15 cellular contexts compared by ENCODE assay signal in the genomic region with DNA sequence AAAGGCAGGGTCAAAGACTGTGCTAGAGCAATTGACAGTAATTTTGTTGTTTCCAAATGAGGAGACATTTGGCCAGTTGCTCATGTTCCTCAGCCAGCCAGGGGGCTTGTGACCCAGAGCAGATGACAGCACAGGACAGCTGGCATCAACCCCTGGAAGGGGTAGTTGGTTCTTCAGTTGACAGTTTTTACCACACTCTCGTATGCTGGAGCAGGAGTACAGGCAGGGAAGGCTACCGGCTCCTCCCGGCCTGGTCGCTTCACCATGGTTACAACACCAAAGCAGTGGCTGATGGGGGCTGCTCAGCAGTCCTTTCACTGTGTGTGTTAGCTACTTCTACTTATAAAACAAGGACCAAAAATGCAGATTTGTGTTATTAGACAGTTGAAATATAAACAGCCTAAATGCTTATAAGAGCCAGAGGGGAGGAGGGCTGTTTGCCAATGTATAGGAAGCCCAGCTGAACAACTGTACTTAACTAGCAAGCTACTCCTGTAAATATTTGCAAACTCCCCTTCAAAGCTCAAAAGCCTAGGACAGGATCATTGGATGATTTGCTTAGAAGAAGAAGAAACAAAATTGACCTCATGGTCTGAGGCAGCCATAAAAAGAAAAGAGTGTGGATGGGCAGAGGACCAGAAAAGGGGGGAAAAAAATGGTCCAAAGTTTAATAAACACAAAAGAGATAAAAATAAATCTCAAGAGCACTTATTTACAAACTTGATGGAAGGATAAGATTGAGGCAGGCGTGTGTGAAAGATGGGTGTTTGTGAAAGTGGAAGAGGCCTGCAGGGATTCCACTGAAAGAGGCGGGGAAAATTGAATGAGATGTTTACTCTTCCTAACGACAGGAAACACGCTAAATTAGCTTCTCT. TPM values are rescaled to one million over a fixed set of nuclear protein-coding genes. Genes with fewer than 3 reads are reported as not detected.
DNase-seq lines count a peak whose midpoint lies in the region; ATAC-seq and TF ChIP-seq lines count a peak whose summit lies in the region.
"Had no signal": no experiment of that assay in that cellular context is flagged by ENCODE, and none has a peak within 500 bp of the region (broad histone marks: within the 10 kb centered on the region; RNA-seq: fewer than 3 reads in every experiment).

No MANE protein-coding gene starts in this region.

- H3K27ac ChIP-seq in cardiac muscle cell (peak overlapping the region; percentile 76), upper lobe of right lung (peak overlapping the region; percentile 34), endodermal cell (ENCODE audit: low read depth, low read length) (no peak overlapping the region)

- H3K4me1 Mint-ChIP-seq in mesothelial cell of epicardium (peaks cover 14% of the 10 kb centered on the region), endodermal cell (peaks cover 15% of the 10 kb centered on the region)
- H3K4me1 Mint-ChIP-seq: natural killer cell had no signal

- intact Hi-C loops in Right ventricle myocardium superior (cut with DNase I) (no loop called here), upper lobe of right lung (cut with DNase I) (no loop called here)

- peaks cover 35% of the 10 kb centered on the region for H3K4me1 ChIP-seq in cardiac muscle cell (ENCODE audit: low read depth)
- no peaks in the 10 kb centered on the region for H3K4me1 ChIP-seq in upper lobe of right lung
- H3K4me1 ChIP-seq in endodermal cell (ENCODE audit: control insufficient read depth, insufficient read depth, low read length): no peaks in the 10 kb centered on the region

- peaks cover 3% of the 10 kb centered on the region for H3K9me3 Mint-ChIP-seq in mesothelial cell of epicardium
- no peaks in the 10 kb centered on the region for H3K9me3 Mint-ChIP-seq in endodermal cell

- no peak for ATAC-seq in Right ventricle myocardium superior (ENCODE audit: poor library complexity)
- ATAC-seq in upper lobe of right lung: peak; percentile 20
- ATAC-seq: activated CD8-positive, alpha-beta T cell treated with anti-CD3 and anti-CD28 coated beads, Interleukin-2, amount 10 ng/mL, durations not matched to agents 7 days and 5 days; natural killer cell had no signal

- H3K27ac Mint-ChIP-seq in mesothelial cell of epicardium (peak overlapping the region; percentile 30), endodermal cell (no peak overlapping the region)
- H3K27ac Mint-ChIP-seq: activated CD8-positive, alpha-beta T cell treated with anti-CD3 and anti-CD28 coated beads, Interleukin-2, amount 10 ng/mL, durations not matched to agents 7 days and 5 days; natural killer cell had no signal

- DNase-seq in cardiac muscle cell (ENCODE audit: low read depth in 1 of 2, low spot score in 1 of 2): no peak
- DNase-seq in Right ventricle myocardium superior: no peak
- peak; percentile 92 for DNase-seq in SHP77 treated with DMSO at 0.1 percent for 48 hours (lab: John Stamatoyannopoulos, UW)
- DNase-seq in mesothelial cell of epicardium (ENCODE audit: low spot score in 2 of 2, unreplicated experiment in 2 of 2): no peak
- no peak for DNase-seq in upper lobe of right lung
- DNase-seq in mucosa of gallbladder (ENCODE audit: low spot score): no peak
- DNase-seq in HEK293T (ENCODE audit: extremely low spot score): no peak
- DNase-seq in endodermal cell: no peak
- DNase-seq: activated CD8-positive, alpha-beta T cell treated with anti-CD3 and anti-CD28 coated beads, Interleukin-2, amount 10 ng/mL, durations not matched to agents 7 days and 5 days; activated gamma-delta T cell; kidney; MM.1S; natural killer cell; SIG-M5 had no signal

- no peaks in the 10 kb centered on the region for H3K9me3 ChIP-seq in cardiac muscle cell (ENCODE audit: low read depth)
- no peaks in the 10 kb centered on the region for H3K9me3 ChIP-seq in upper lobe of right lung
- H3K9me3 ChIP-seq in endodermal cell (ENCODE audit: control insufficient read depth, low read length): peaks cover 7% of the 10 kb centered on the region

- H3K36me3 Mint-ChIP-seq in mesothelial cell of epicardium: peaks cover 18% of the 10 kb centered on the region
- no peaks in the 10 kb centered on the region for H3K36me3 Mint-ChIP-seq in endodermal cell (ENCODE audit: low read depth)
- H3K36me3 Mint-ChIP-seq: natural killer cell had no signal

- no peak overlapping the region for H3K9ac ChIP-seq in endodermal cell (ENCODE audit: extremely low read depth, low read length, poor library complexity, severe bottlenecking)

- TF ChIP-seq CTCF in cardiac muscle cell (IDR thresholded peaks at IDR 0.05; ENCODE audit: low read depth, low read length) (no peak), mesothelial cell of epicardium (IDR thresholded peaks at IDR 0.05; ENCODE audit: unreplicated experiment) (no peak), upper lobe of right lung (IDR thresholded peaks at IDR 0.05) (no peak), endodermal cell (conservative IDR thresholded peaks at IDR 0.05) (no peak)

- 71 to 79% methylated on average over 7 to 8 of the region's 8 CpGs for WGBS in endodermal cell (ENCODE audit: insufficient coverage in 1 of 2, insufficient read length in 1 of 2), 2 experiments

- H3K36me3 ChIP-seq in cardiac muscle cell: peaks cover 32% of the 10 kb centered on the region
- H3K36me3 ChIP-seq in upper lobe of right lung: no peaks in the 10 kb centered on the region
- no peaks in the 10 kb centered on the region for H3K36me3 ChIP-seq in endodermal cell (ENCODE audit: control insufficient read depth, insufficient read depth, low read length)

- CTCF ChIA-PET in HEK293T (lab: Yijun Ruan, JAX): no interaction called here

- H3K4me3 Mint-ChIP-seq in mesothelial cell of epicardium: no peak overlapping the region
- no peak overlapping the region for H3K4me3 Mint-ChIP-seq in endodermal cell
- H3K4me3 Mint-ChIP-seq: activated CD8-positive, alpha-beta T cell treated with anti-CD3 and anti-CD28 coated beads, Interleukin-2, amount 10 ng/mL, durations not matched to agents 7 days and 5 days; natural killer cell had no signal

- H3K27me3 Mint-ChIP-seq in mesothelial cell of epicardium (ENCODE audit: low read depth): no peaks in the 10 kb centered on the region
- H3K27me3 Mint-ChIP-seq in endodermal cell (ENCODE audit: insufficient read depth): peaks cover 23% of the 10 kb centered on the region

- POLR2A ChIA-PET in HEK293T (lab: Yijun Ruan, JAX): no interaction called here

- H3K27me3 ChIP-seq in cardiac muscle cell (no peaks in the 10 kb centered on the region), upper lobe of right lung (no peaks in the 10 kb centered on the region), endodermal cell (ENCODE audit: control insufficient read depth, insufficient read depth, low read length, poor library complexity, severe bottlenecking) (peaks cover 6% of the 10 kb centered on the region)

- no peak overlapping the region for H3K4me3 ChIP-seq in cardiac muscle cell
- no peak overlapping the region for H3K4me3 ChIP-seq in upper lobe of right lung
- H3K4me3 ChIP-seq in endodermal cell (ENCODE audit: low read length): no peak overlapping the region
- H3K4me3 ChIP-seq: skin epidermis had no signal

TF ChIP-seq in HEK293T, 16 proteins besides CTCF, POLR2A, EP300 and RAD21:
- TF ChIP-seq L3MBTL2 (conservative IDR thresholded peaks at IDR 0.05): no peak
- TF ChIP-seq FOXA1 (IDR thresholded peaks at IDR 0.05): no peak
- no peak for TF ChIP-seq CTBP1 (IDR thresholded peaks at IDR 0.05; ENCODE audit: borderline replicate concordance)
- TF ChIP-seq FOXK2 (IDR thresholded peaks at IDR 0.05): no peak
- no peak for TF ChIP-seq BHLHE40 (IDR thresholded peaks at IDR 0.05; ENCODE audit: borderline replicate concordance)
- TF ChIP-seq HDGF (IDR thresholded peaks at IDR 0.05; ENCODE audit: borderline replicate concordance): no peak
- no peak for TF ChIP-seq SP1 (IDR thresholded peaks at IDR 0.05)
- TF ChIP-seq SUZ12 (IDR thresholded peaks at IDR 0.05): no peak
- TF ChIP-seq ELF4 (IDR thresholded peaks at IDR 0.05): no peak
- TF ChIP-seq LEF1 (IDR thresholded peaks at IDR 0.05; ENCODE audit: borderline replicate concordance): no peak
- no peak for TF ChIP-seq ZNF384 (IDR thresholded peaks at IDR 0.05)
- TF ChIP-seq FOXM1 (IDR thresholded peaks at IDR 0.05; ENCODE audit: borderline replicate concordance): no peak
- no peak for TF ChIP-seq TARDBP (IDR thresholded peaks at IDR 0.05)
- no peak for TF ChIP-seq NFRKB (IDR thresholded peaks at IDR 0.05)
- TF ChIP-seq, protein P1, sequence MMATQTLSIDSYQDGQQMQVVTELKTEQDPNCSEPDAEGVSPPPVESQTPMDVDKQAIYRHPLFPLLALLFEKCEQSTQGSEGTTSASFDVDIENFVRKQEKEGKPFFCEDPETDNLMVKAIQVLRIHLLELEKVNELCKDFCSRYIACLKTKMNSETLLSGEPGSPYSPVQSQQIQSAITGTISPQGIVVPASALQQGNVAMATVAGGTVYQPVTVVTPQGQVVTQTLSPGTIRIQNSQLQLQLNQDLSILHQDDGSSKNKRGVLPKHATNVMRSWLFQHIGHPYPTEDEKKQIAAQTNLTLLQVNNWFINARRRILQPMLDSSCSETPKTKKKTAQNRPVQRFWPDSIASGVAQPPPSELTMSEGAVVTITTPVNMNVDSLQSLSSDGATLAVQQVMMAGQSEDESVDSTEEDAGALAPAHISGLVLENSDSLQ (IDR thresholded peaks at IDR 0.05): no peak
- TF ChIP-seq ARNT (IDR thresholded peaks at IDR 0.05): no peak

RNA-seq across cellular contexts. Expression of gene TGFB2, which starts 57.0 kb away (rescaled TPM):
- total RNA-seq in cardiac muscle cell (107 and 171 TPM in 2 replicates), Right ventricle myocardium superior (1.5 TPM), mesothelial cell of epicardium (45.3 to 51.0 TPM (median 50.6 TPM) in 3 replicates), upper lobe of right lung (19.8 TPM), mucosa of gallbladder (10.3 TPM), endodermal cell (1 to 10 TPM in 1 of 2 donors, under 1 TPM in 1; 0.11 to 1.2 TPM)
- polyA plus RNA-seq in cardiac muscle cell: 132 and 210 TPM in 2 replicates
- polyA plus RNA-seq in endodermal cell (2013, experiment 1 of 2): 16.2 TPM
- polyA plus RNA-seq in endodermal cell (2013, experiment 2 of 2): 17.1 TPM
- total RNA-seq: activated CD8-positive, alpha-beta T cell treated with anti-CD3 and anti-CD28 coated beads, Interleukin-2, amount 10 ng/mL, durations not matched to agents 7 days and 5 days had no signal
